Comparison of ENCODE assay signal across 9 cellular contexts in the genomic region with DNA sequence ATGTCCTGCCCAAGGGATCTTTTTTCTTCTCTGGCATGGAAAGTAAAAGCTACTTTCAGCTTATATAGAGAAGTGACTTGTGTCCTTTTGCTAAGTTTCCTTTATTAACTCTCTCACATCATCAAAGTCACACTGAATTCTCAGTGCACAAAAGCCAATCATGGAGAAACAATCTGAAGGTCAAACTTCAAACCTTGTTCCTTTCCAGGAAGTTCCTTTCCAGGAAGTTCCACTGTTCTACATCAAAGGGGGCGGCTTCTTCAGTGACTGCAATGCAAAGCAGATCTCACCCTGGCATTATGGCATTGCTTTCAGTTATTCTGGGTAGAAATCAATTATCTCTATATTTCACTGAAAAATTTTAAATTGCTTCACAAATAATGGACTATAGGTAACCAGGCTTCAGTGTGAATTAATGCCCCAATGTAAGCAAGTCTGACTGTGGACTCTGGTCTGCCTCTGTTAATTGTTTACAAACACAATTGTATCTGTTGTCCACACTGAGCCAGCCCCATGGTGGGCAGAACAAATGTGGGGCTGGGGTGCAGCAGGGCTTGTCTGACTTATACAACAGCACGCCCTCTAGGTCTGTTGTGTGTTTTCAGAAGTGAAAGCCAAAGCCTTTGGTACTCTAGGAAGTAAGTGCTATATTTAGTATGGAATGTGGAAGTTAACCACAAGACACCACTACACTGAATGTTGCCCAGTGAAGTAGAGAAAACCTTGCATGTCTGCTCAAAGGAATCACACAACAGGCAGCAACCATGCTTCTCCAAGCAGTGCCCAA.
DNase-seq lines count a peak whose midpoint lies in the region; ATAC-seq and TF ChIP-seq lines count a peak whose summit lies in the region.
"Had no signal": no experiment of that assay in that cellular context is flagged by ENCODE, and none has a peak within 500 bp of the region (broad histone marks: within the 10 kb centered on the region; RNA-seq: fewer than 3 reads in every experiment).

No MANE protein-coding gene starts in this region.

- no peaks in the 10 kb centered on the region for H3K27me3 ChIP-seq in osteoblast (ENCODE audit: insufficient read depth, low read length)

- H3K27me3 Mint-ChIP-seq in naive thymus-derived CD8-positive, alpha-beta T cell, result peaks cover 0 to 2% (median 0%) of the 10 kb centered on the region in 5 donors
- H3K27me3 Mint-ChIP-seq: stimulated activated naive CD8-positive, alpha-beta T cell treated with anti-CD3 and anti-CD28 coated beads, Interleukin-15, Interleukin-2, amounts not matched to agents 100 ng/mL and 50 ng/mL, for 24 hours had no signal

- H3K27ac ChIP-seq in osteoblast (ENCODE audit: low read depth, low read length), result peak overlapping the region; percentile 37

- H3K27ac Mint-ChIP-seq in naive thymus-derived CD8-positive, alpha-beta T cell, result no peak overlapping the region
- H3K27ac Mint-ChIP-seq: stimulated activated naive CD8-positive, alpha-beta T cell treated with anti-CD3 and anti-CD28 coated beads, Interleukin-15, Interleukin-2, amounts not matched to agents 100 ng/mL and 50 ng/mL, for 24 hours had no signal

- H2AFZ ChIP-seq in osteoblast (ENCODE audit: low read length), result no peak overlapping the region

- H4K20me1 ChIP-seq in osteoblast (ENCODE audit: insufficient read depth, low read length), result no peaks in the 10 kb centered on the region

- TF ChIP-seq CTCF in osteoblast (IDR thresholded peaks at IDR 0.05; ENCODE audit: extremely low read depth, low read depth, low read length), result no peak

- no peak overlapping the region for H3K4me3 ChIP-seq in osteoblast (ENCODE audit: insufficient read depth, low read length)

- H3K9me3 Mint-ChIP-seq in naive thymus-derived CD8-positive, alpha-beta T cell, result no peaks in the 10 kb centered on the region
- H3K9me3 Mint-ChIP-seq: stimulated activated naive CD8-positive, alpha-beta T cell treated with anti-CD3 and anti-CD28 coated beads, Interleukin-15, Interleukin-2, amounts not matched to agents 100 ng/mL and 50 ng/mL, for 24 hours had no signal

- no peaks in the 10 kb centered on the region for H3K36me3 Mint-ChIP-seq in naive thymus-derived CD8-positive, alpha-beta T cell

- H3K4me1 Mint-ChIP-seq in naive thymus-derived CD8-positive, alpha-beta T cell, result peaks cover 0 to 3% (median 1%) of the 10 kb centered on the region in 4 donors

- DNase-seq in GM04504 (ENCODE audit: low read depth), result peak; percentile 38
- DNase-seq in SIG-M5 treated with dmso at 0.1 percent for 504 hours (lab: John Stamatoyannopoulos, UW; ENCODE audit: unreplicated experiment), result peak; percentile 57
- DNase-seq in fibroblast of gingiva (ENCODE audit: low read depth), result peak; percentile 50
- DNase-seq in osteoblast (ENCODE audit: insufficient read length, low spot score, missing footprints), result peak; percentile 76
- DNase-seq in NCI-H1436 (lab: John Stamatoyannopoulos, UW), result no peak
- no peak for DNase-seq in activated naive CD4-positive, alpha-beta T cell treated with Interleukin-2 at 50 U/mL for 16 hours
- no peak for DNase-seq in NCI-H1092 (lab: John Stamatoyannopoulos, UW)
- no peak for DNase-seq in naive thymus-derived CD8-positive, alpha-beta T cell

- H3K4me3 Mint-ChIP-seq in naive thymus-derived CD8-positive, alpha-beta T cell, result no peak overlapping the region
- H3K4me3 Mint-ChIP-seq: stimulated activated naive CD8-positive, alpha-beta T cell treated with anti-CD3 and anti-CD28 coated beads, Interleukin-15, Interleukin-2, amounts not matched to agents 100 ng/mL and 50 ng/mL, for 24 hours had no signal

- no peaks in the 10 kb centered on the region for H3K79me2 ChIP-seq in osteoblast (ENCODE audit: insufficient read depth, low read length)

- peaks cover 66% of the 10 kb centered on the region for H3K36me3 ChIP-seq in osteoblast (ENCODE audit: insufficient read depth, low read length)

- no peaks in the 10 kb centered on the region for H3K9me3 ChIP-seq in osteoblast (ENCODE audit: low read depth, low read length)

- POLR2A ChIA-PET in naive thymus-derived CD8-positive, alpha-beta T cell (lab: Charles Lee), result no interaction called here

- no peak for ATAC-seq in naive thymus-derived CD8-positive, alpha-beta T cell

- peak overlapping the region; percentile 60 for H3K4me2 ChIP-seq in osteoblast (ENCODE audit: insufficient read depth, low read length)

- H3K4me1 ChIP-seq in osteoblast (ENCODE audit: insufficient read depth, low read length), result peaks cover 15% of the 10 kb centered on the region

Comparison
In these comparisons a context has a peak if more than half of its experiments do, and no peak if none do; other contexts are left out.
1. DNase-seq: peak in GM04504 (single experiment), SIG-M5 treated with dmso at 0.1 percent for 504 hours (single experiment), fibroblast of gingiva (single experiment) and osteoblast (single experiment); none in NCI-H1436 (single experiment), activated naive CD4-positive, alpha-beta T cell treated with Interleukin-2 at 50 U/mL for 16 hours (single experiment), NCI-H1092 (single experiment) and naive thymus-derived CD8-positive, alpha-beta T cell (0 of 10).